ENCODE assay signal across 23 cellular contexts in the genomic region with DNA sequence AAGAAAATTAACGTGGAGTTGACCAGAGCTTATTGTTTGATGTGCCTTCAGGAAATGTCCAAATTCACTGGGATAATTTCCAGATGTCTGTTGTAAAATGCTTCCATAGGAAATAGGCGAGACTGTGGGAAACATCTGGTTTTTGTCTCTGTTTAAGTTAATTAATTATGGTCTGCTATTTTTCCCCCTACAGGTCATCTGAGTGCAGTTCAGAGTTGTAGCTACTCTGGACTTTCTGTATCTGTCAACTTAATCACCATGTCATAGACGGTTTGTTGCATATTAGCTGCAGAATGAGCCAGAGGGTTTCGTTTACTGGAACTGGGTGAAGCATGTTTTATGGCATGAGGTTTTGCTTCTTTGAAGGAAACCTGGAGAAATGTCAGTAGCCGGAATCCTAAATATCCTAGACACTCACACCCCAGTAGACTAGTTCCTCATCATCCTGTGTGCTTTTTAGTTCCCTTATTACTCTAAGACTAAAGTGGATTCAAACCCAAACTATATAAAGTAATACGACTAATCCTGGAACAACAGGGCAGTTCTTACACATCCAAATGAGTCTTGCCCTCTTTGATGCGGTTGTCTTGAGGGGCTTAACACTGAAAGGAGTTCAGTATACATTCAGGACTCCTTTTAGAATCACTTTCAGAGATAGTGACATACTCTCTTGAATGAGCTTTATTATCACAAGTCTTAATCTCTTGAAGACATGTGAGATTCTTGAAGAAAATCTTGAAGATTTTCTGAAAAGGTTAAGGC.
A peak's percentile ranks its signal among the peaks of the same experiment; 100 is the strongest.
DNase-seq lines count a peak whose midpoint lies in the region; ATAC-seq, FAIRE-seq and TF ChIP-seq lines count a peak whose summit lies in the region.
"Had no signal": no experiment of that assay in that cellular context is flagged by ENCODE, and none has a peak within 500 bp of the region (broad histone marks: within the 10 kb centered on the region; RNA-seq: fewer than 3 reads in every experiment).

No MANE protein-coding gene starts in this region.

- H3K4me2 ChIP-seq in A549, result no peak overlapping the region
- H3K4me2 ChIP-seq: BLaER1 had no signal

- peak; percentile 72 for FAIRE-seq in A549 (lab: Jason Lieb, UNC)
- FAIRE-seq: bronchial epithelial cell had no signal

- no peak for DNase-seq in A549 (ENCODE audit: low read depth in 1 of 2, low spot score in 1 of 2)
- DNase-seq in dermis microvascular lymphatic vessel endothelial cell (ENCODE audit: low read depth in 2 of 2), result peak; percentile 14 to 56
- peak; percentile 3 to 57 for DNase-seq in lung microvascular endothelial cell (ENCODE audit: low read depth in 2 of 2)
- no peak for DNase-seq in stimulated activated CD4-positive, alpha-beta T cell treated with anti-CD3 and anti-CD28 coated beads, Interleukin-4, amount 100 ng/mL, for 1 hour
- no peak for DNase-seq in SHP77 treated with DMSO at 0.1 percent for 48 hours (lab: John Stamatoyannopoulos, UW)
- no peak for DNase-seq in activated gamma-delta T cell (lab: John Stamatoyannopoulos, UW)
- DNase-seq in NK-92 (lab: John Stamatoyannopoulos, UW; ENCODE audit: unreplicated experiment), result no peak
- DNase-seq: activated CD4-positive, alpha-beta T cell treated with anti-CD3 and anti-CD28 coated beads, Interleukin-2, amount 50 U/mL, for 4 hours; amniotic stem cell; Calu3; gastrocnemius medialis; H9; kidney; NCI-H1105; NCI-H2081 treated with DMSO at 0.1 percent for 48 hours; nephron progenitor cell; substantia nigra had no signal

- 77% methylated on average over 7 of the region's 7 CpGs for WGBS in A549 (ENCODE audit: missing lambda C conversion rate)

- TF ChIP-seq RAD21 in A549 (conservative IDR thresholded peaks at IDR 0.05 in 1 of 2, IDR thresholded peaks at IDR 0.05 in 1 of 2), result no peak

- peak in 1 of 2 experiments; percentile 38; a peak in 1 of 6 replicates for ATAC-seq in A549
- ATAC-seq: gastrocnemius medialis, WTC11 had no signal

- H3K4me3 ChIP-seq in A549 (no peak overlapping the region), GM12875 (ENCODE audit: low read depth, low read length) (no peak overlapping the region)
- H3K4me3 ChIP-seq: BLaER1, coronary artery, gastrocnemius medialis had no signal

- H3K4me1 ChIP-seq in A549, result no peaks in the 10 kb centered on the region
- H3K4me1 ChIP-seq: BLaER1, gastrocnemius medialis had no signal

- H3K9me3 ChIP-seq in A549, result no peaks in the 10 kb centered on the region

- no peak overlapping the region for H3K27ac ChIP-seq in A549
- H3K27ac ChIP-seq: BLaER1, coronary artery, gastrocnemius medialis, HL-60 had no signal

- POLR2A ChIA-PET in A549 (lab: Yijun Ruan, JAX), result no interaction called here

- TF ChIP-seq CTCF in A549 (IDR thresholded peaks at IDR 0.05) (no peak), GM12875 (IDR thresholded peaks at IDR 0.05; ENCODE audit: borderline replicate concordance, insufficient read depth, low read depth, low read length) (0 out of 2 replicates have a peak, but pooled peaks have one; percentile 11)

- no peak for TF ChIP-seq POLR2A in A549 (IDR thresholded peaks at IDR 0.05; ENCODE audit: low read length)

- CTCF ChIA-PET in A549 (lab: Yijun Ruan, JAX), result no interaction called here

- TF ChIP-seq EP300 in A549 (IDR thresholded peaks at IDR 0.05), result no peak

TF ChIP-seq in A549, 52 proteins besides CTCF, POLR2A, EP300 and RAD21:
- TF ChIP-seq RFX5 (IDR thresholded peaks at IDR 0.05), result no peak
- no peak for TF ChIP-seq HES2 (IDR thresholded peaks at IDR 0.05)
- TF ChIP-seq CEBPB (IDR thresholded peaks at IDR 0.05), result no peak
- TF ChIP-seq NFE2L2 (conservative IDR thresholded peaks at IDR 0.05; ENCODE audit: low read length), result no peak
- TF ChIP-seq CBX8 (IDR thresholded peaks at IDR 0.05), result no peak
- no peak for TF ChIP-seq FOSL2 (IDR thresholded peaks at IDR 0.05)
- no peak for TF ChIP-seq FOSL2 (CRISPR knock-in tag; IDR thresholded peaks at IDR 0.05)
- no peak for TF ChIP-seq ZC3H11A (IDR thresholded peaks at IDR 0.05)
- no peak for TF ChIP-seq KDM1A (IDR thresholded peaks at IDR 0.05; ENCODE audit: low read depth)
- no peak for TF ChIP-seq HOXB5 (CRISPR knock-in tag; IDR thresholded peaks at IDR 0.05)
- no peak for TF ChIP-seq CHD4 (IDR thresholded peaks at IDR 0.05; ENCODE audit: borderline replicate concordance)

Comparison
In these comparisons a context has a peak if more than half of its experiments do, and no peak if none do; other contexts are left out.
1. DNase-seq: peak in dermis microvascular lymphatic vessel endothelial cell (2 of 2) and lung microvascular endothelial cell (2 of 2); none in A549 (0 of 2), stimulated activated CD4-positive, alpha-beta T cell treated with anti-CD3 and anti-CD28 coated beads, Interleukin-4, amount 100 ng/mL, for 1 hour (single experiment), SHP77 treated with DMSO at 0.1 percent for 48 hours (single experiment), activated gamma-delta T cell (single experiment) and NK-92 (single experiment).